ENCODE assay signal across 7 cellular contexts in the genomic region with DNA sequence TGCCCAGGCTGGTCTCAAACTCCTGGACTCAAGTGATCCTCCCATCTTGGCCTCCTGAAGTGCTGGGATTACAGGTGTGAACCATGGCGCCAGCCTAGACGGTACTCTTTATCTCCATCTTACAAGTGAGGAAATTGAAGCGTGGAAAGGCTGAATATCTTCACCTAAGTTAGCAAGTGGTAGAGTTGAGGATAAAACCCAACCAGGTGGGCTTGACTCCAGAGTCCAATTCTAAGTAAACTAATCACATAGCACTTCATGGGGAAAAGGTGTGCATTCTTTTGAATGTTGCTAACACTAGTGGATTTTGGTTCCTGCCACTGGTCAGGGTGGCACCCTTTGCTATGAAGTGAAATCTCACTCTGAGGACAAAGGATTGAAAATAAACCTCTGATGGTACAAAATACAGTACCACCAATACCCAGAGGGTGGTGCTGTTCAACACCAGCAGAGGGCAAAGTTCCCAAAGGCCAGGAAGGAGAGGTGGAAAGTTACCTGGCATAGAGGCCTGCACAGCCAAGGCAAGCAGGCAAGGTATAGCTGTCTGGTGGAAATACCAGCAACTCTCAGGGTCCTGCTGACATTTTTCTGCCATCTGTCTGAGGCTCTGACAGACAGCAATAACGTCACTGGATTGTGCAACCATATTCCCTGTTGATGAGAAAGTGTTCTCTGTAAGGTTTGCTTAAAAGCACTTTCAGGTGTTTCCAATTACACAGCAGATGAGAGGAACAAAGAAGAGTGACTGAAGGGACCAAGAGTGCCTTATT. TPM values are rescaled to one million over a fixed set of nuclear protein-coding genes. Genes with fewer than 3 reads are reported as not detected.
DNase-seq lines count a peak whose midpoint lies in the region; ATAC-seq and TF ChIP-seq lines count a peak whose summit lies in the region.

No MANE protein-coding gene starts in this region.

- H3K4me3 ChIP-seq in HL-60 (replicated peaks; ENCODE audit: insufficient read depth, low read length): no peak overlapping the region

- H3K9me3 Mint-ChIP-seq in brain: no peaks in the 10 kb centered on the region

- no peaks in the 10 kb centered on the region for H3K27me3 ChIP-seq in HL-60 (ENCODE audit: insufficient read depth, poor library complexity, severe bottlenecking)

- peaks cover 69% of the 10 kb centered on the region for H3K36me3 Mint-ChIP-seq in brain

- no peaks in the 10 kb centered on the region for H3K4me1 Mint-ChIP-seq in brain

- DNase-seq in Daoy (ENCODE audit: low read depth) (peak; percentile 31), HL-60 (ENCODE audit: low read depth in 1 of 2, low spot score in 1 of 2) (peak; percentile 18 to 35), RWPE1 (ENCODE audit: low spot score) (peak; percentile 77), inferior parietal cortex (ENCODE audit: extremely low spot score) (peak; percentile 72)
- peak; percentile 40 for DNase-seq in stimulated activated CD8-positive, alpha-beta memory T cell treated with anti-CD3 and anti-CD28 coated beads, Interleukin-4, amount 100 ng/mL, for 48 hours

- peak overlapping the region in 3 of 5 experiments; percentile 73 to 77 (median 75) for H3K27ac Mint-ChIP-seq in brain

- peak; percentile 77 for TF ChIP-seq CTCF in HL-60 (IDR thresholded peaks at IDR 0.05; ENCODE audit: insufficient read depth, low read length)
- TF ChIP-seq CTCF in RWPE1 (conservative IDR thresholded peaks at IDR 0.05; ENCODE audit: low read depth): peak; percentile 82
- peak; percentile 89 to 94 for TF ChIP-seq CTCF in brain (conservative IDR thresholded peaks at IDR 0.05)

- CTCF ChIA-PET in RWPE1 (lab: Yijun Ruan, JAX): interaction anchor here (0.6 to 3.9 kb wide), 8 partner anchors 10 to 181 kb away, joined by 3 to 18 read pairs (median 5); partner anchors contain the start of gene HOGA1

- no peak for ATAC-seq in HG02973 (IDR thresholded peaks at IDR 0.05; ENCODE audit: unreplicated experiment)

- no peak overlapping the region for H3K27ac ChIP-seq in HL-60 (replicated peaks)
- peak overlapping the region; percentile 54 for H3K27ac ChIP-seq in RWPE1

- POLR2A ChIA-PET in RWPE1 (lab: Yijun Ruan, JAX; ENCODE audit: low non-redundant PET): no interaction called here

- H3K4me3 Mint-ChIP-seq in brain: no peak overlapping the region

- no peaks in the 10 kb centered on the region for H3K27me3 Mint-ChIP-seq in brain

RNA-seq across cellular contexts. Expression of gene ZDHHC16, which starts 17.6 kb away (rescaled TPM):
- total RNA-seq in Daoy (2014; rRNA removed; shearing (Covaris generic)): 29.8 and 38.1 TPM in 2 replicates
- polyA plus RNA-seq in brain (ENCODE audit: insufficient read depth, low read depth, low replicate concordance): 27.2 TPM

RNA-seq across cellular contexts. Expression of gene EXOSC1, which starts 17.7 kb away (rescaled TPM):
- total RNA-seq in Daoy (2014; rRNA removed; shearing (Covaris generic)): 37.7 and 49.1 TPM in 2 replicates
- 27.5 TPM for polyA plus RNA-seq in brain (ENCODE audit: insufficient read depth, low read depth, low replicate concordance)

RNA-seq across cellular contexts. Expression of gene MMS19, which starts 34.7 kb away (rescaled TPM):
- total RNA-seq in Daoy (2014; rRNA removed; shearing (Covaris generic)): 53.3 and 70.5 TPM in 2 replicates
- polyA plus RNA-seq in brain (ENCODE audit: insufficient read depth, low read depth, low replicate concordance): 43.3 TPM

RNA-seq across cellular contexts. Expression of gene UBTD1, which starts 35.2 kb away (rescaled TPM):
- 8.2 and 8.3 TPM in 2 replicates for total RNA-seq in Daoy (2014; rRNA removed; shearing (Covaris generic))
- polyA plus RNA-seq in brain (ENCODE audit: insufficient read depth, low read depth, low replicate concordance): 9.8 TPM

RNA-seq across cellular contexts. Expression of gene PGAM1, which starts 37.6 kb away (rescaled TPM):
- total RNA-seq in Daoy (2014; rRNA removed; shearing (Covaris generic)): 506 and 508 TPM in 2 replicates
- 278 TPM for polyA plus RNA-seq in brain (ENCODE audit: insufficient read depth, low read depth, low replicate concordance)

Comparison
In these comparisons a context has a peak if more than half of its experiments do, and no peak if none do; other contexts are left out.
1. DNase-seq: peak in every context shown above with its lines; median percentile 77 in RWPE1; 72 in inferior parietal cortex; 40 in stimulated activated CD8-positive, alpha-beta memory T cell treated with anti-CD3 and anti-CD28 coated beads, Interleukin-4, amount 100 ng/mL, for 48 hours; 31 in Daoy; 26 in HL-60.